In the genomic region with DNA sequence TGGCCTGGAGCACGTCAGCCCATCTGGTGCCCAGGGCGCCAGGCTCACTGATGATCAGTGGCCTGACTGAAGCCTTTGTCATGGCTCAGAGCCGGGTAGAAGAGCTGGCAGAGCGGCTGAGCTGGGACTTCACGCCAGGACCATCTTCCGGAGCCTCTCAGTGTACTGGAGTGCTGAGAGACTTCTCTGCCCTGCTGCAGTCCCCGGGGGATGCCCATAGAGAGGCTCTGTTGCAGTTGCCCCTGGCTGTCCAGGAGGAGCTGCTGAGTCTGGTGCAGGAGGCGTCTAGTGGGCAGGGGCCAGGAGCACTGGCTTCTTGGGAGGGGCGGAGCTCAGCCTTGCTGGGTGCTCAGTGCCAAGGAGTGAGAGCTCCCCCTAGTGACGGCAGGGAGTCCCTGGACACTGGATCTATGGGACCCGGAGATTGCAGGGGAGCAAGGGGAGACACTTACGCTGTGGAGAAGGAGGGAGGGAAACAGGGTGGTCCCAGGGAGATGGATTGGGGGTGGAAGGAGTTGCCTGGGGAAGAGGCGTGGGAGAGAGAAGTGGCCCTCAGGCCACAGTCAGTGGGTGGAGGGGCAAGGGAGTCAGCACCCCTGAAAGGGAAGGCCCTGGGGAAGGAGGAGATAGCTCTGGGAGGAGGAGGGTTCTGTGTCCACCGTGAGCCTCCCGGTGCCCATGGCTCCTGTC, we compare ENCODE assay signal across 8 cellular contexts. TPM values are rescaled to one million over a fixed set of nuclear protein-coding genes. Genes with fewer than 3 reads are reported as not detected.
DNase-seq lines count a peak whose midpoint lies in the region; ATAC-seq and TF ChIP-seq lines count a peak whose summit lies in the region.

No MANE protein-coding gene starts in this region.

- peaks cover 39% of the 10 kb centered on the region for H3K4me1 ChIP-seq in upper lobe of right lung

- peak overlapping the region; percentile 97 for H3K27ac Mint-ChIP-seq in activated naive CD8-positive, alpha-beta T cell treated with anti-CD3 and anti-CD28 coated beads for 36 hours

- peaks cover 47% of the 10 kb centered on the region for H3K36me3 ChIP-seq in upper lobe of right lung

- no peaks in the 10 kb centered on the region for H3K9me3 ChIP-seq in upper lobe of right lung

- DNase-seq in GM12865 (ENCODE audit: low read depth): peak; percentile 96
- DNase-seq in NCI-H1092 treated with DMSO at 0.1 percent for 48 hours (lab: John Stamatoyannopoulos, UW): peak; percentile 84
- peak; percentile 75 for DNase-seq in SKM-1 treated with dmso at 0.1 percent for 144 hours (lab: John Stamatoyannopoulos, UW; ENCODE audit: unreplicated experiment)
- peak; percentile 91 for DNase-seq in activated naive CD8-positive, alpha-beta T cell treated with anti-CD3 and anti-CD28 coated beads for 36 hours
- peak; percentile 92 for DNase-seq in Right ventricle myocardium superior
- DNase-seq in posterior vena cava (ENCODE audit: low spot score): peak; percentile 96
- DNase-seq in upper lobe of right lung: peak; percentile 93

- H3K4me3 Mint-ChIP-seq in activated naive CD8-positive, alpha-beta T cell treated with anti-CD3 and anti-CD28 coated beads for 36 hours: peak overlapping the region; percentile 92

- no peaks in the 10 kb centered on the region for H3K27me3 Mint-ChIP-seq in activated naive CD8-positive, alpha-beta T cell treated with anti-CD3 and anti-CD28 coated beads for 36 hours

- H3K27me3 ChIP-seq in upper lobe of right lung: no peaks in the 10 kb centered on the region

- H3K4me1 Mint-ChIP-seq in activated naive CD8-positive, alpha-beta T cell treated with anti-CD3 and anti-CD28 coated beads for 36 hours: peaks cover 33% of the 10 kb centered on the region

- intact Hi-C loops in Right ventricle myocardium superior (cut with DNase I) (loop anchor here (5.0 kb wide), 1 partner anchor 64 kb away; the partner anchor contains the start of gene NFATC4), posterior vena cava (cut with DNase I) (loop anchor here in 1 of 2 donors (1.0 kb wide), 1 partner anchor 97 kb away; no protein-coding TSS in a partner anchor), upper lobe of right lung (cut with DNase I) (loop anchor here (5.0 kb wide), 1 partner anchor 99 kb away; no protein-coding TSS in a partner anchor)

- peak; percentile 29 for ATAC-seq in HG02623 (IDR thresholded peaks at IDR 0.05; ENCODE audit: unreplicated experiment)
- peak; percentile 67 for ATAC-seq in Right ventricle myocardium superior (ENCODE audit: poor library complexity)
- peak; percentile 84 for ATAC-seq in upper lobe of right lung

- H3K27ac ChIP-seq in upper lobe of right lung: peak overlapping the region; percentile 93

- peak overlapping the region; percentile 66 for H3K4me3 ChIP-seq in GM12865 (ENCODE audit: low read depth, low read length)
- H3K4me3 ChIP-seq in upper lobe of right lung: peak overlapping the region; percentile 86

- no peaks in the 10 kb centered on the region for H3K9me3 Mint-ChIP-seq in activated naive CD8-positive, alpha-beta T cell treated with anti-CD3 and anti-CD28 coated beads for 36 hours

- H3K36me3 Mint-ChIP-seq in activated naive CD8-positive, alpha-beta T cell treated with anti-CD3 and anti-CD28 coated beads for 36 hours: peaks cover 20% of the 10 kb centered on the region

- peak; percentile 99 for TF ChIP-seq CTCF in GM12865 (IDR thresholded peaks at IDR 0.05; ENCODE audit: insufficient read depth, low read depth, low read length, missing control alignments)
- peak; percentile 94 for TF ChIP-seq CTCF in upper lobe of right lung (IDR thresholded peaks at IDR 0.05)

RNA-seq across cellular contexts. Expression of gene KHNYN, which starts 2.0 kb away (rescaled TPM):
- total RNA-seq in activated naive CD8-positive, alpha-beta T cell treated with anti-CD3 and anti-CD28 coated beads for 36 hours: 10 to 100 TPM; 47.3 to 48.7 TPM
- total RNA-seq in Right ventricle myocardium superior: 22.5 TPM
- 10 to 100 TPM; 41.4 to 41.8 TPM for total RNA-seq in posterior vena cava
- 56.2 TPM for total RNA-seq in upper lobe of right lung

RNA-seq across cellular contexts. Expression of gene CBLN3, which starts 2.2 kb away (rescaled TPM):
- total RNA-seq in activated naive CD8-positive, alpha-beta T cell treated with anti-CD3 and anti-CD28 coated beads for 36 hours: 1 to 10 TPM; 5.5 to 6.4 TPM
- total RNA-seq in Right ventricle myocardium superior (0.65 TPM), posterior vena cava (1 to 10 TPM; 3.5 to 4.2 TPM), upper lobe of right lung (2.9 TPM)

RNA-seq across cellular contexts. Expression of gene SDR39U1, which starts 10.9 kb away (rescaled TPM):
- 10 to 100 TPM; 57.8 to 59.0 TPM for total RNA-seq in activated naive CD8-positive, alpha-beta T cell treated with anti-CD3 and anti-CD28 coated beads for 36 hours
- 84.7 TPM for total RNA-seq in Right ventricle myocardium superior
- 10 to 100 TPM; 31.6 to 36.4 TPM for total RNA-seq in posterior vena cava
- total RNA-seq in upper lobe of right lung: 61.6 TPM

RNA-seq across cellular contexts. Expression of gene NYNRIN, which starts 32.9 kb away (rescaled TPM):
- under 1 TPM; 0.08 to 0.10 TPM for total RNA-seq in activated naive CD8-positive, alpha-beta T cell treated with anti-CD3 and anti-CD28 coated beads for 36 hours
- total RNA-seq in Right ventricle myocardium superior (8.8 TPM), posterior vena cava (10 to 100 TPM; 13.1 to 15.1 TPM), upper lobe of right lung (16.6 TPM)

Comparison
In these comparisons a context has a peak if more than half of its experiments do, and no peak if none do; other contexts are left out.
1. Peak in every context shown above with its lines: DNase-seq, ATAC-seq, H3K4me3 ChIP-seq and H3K27ac ChIP-seq.
2. ATAC-seq: peak in every context shown above with its lines; median percentile 84 in upper lobe of right lung; 67 in Right ventricle myocardium superior; 29 in HG02623.